ENCODE assay signal across 8 cellular contexts in the genomic region with DNA sequence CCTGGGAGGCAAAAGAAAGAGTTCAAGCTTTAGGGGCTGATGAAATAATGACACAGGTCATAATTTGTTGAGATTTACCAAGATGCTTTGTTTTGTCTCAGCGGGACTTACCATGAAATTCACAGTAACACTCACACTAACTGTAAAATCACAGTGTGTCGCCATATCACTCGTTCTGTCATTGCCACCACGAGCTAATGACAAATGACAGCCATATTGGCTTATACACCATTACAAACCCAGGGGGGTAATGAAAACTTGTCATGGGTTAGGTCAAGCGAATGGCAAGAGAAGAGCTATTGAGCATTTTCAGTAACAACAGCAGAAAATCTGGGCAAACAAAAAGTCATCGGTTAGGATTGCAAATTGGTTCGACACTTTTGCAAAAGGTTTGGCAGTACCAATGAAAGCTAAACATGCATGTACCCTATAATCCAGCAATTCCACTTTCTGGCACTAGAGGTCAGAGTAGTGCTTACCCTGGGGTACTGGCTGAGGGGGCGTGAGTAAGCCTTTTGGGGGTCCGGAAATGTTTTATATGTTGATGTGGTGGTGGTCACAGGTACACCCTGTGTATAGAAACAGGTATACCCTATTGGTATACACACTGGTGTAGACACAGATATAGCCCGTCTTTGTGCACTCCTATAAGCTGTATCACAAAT.
DNase-seq lines count a peak whose midpoint lies in the region; ATAC-seq and TF ChIP-seq lines count a peak whose summit lies in the region.

No MANE protein-coding gene starts in this region.

- CTCF ChIA-PET in activated CD8-positive, alpha-beta T cell treated with anti-CD3 and anti-CD28 coated beads, Interleukin-2, amount 10 ng/mL, durations not matched to agents 7 days and 5 days (lab: Charles Lee): interaction anchor here (0.7 to 2.0 kb wide), 11 partner anchors 11 to 433 kb away, joined by 3 to 14 read pairs (median 4); no protein-coding TSS in a partner anchor

- H3K27me3 Mint-ChIP-seq in HFFc6 (ENCODE audit: insufficient read depth): no peaks in the 10 kb centered on the region; the same call in none of the 2 replicates
- H3K27me3 Mint-ChIP-seq in activated CD8-positive, alpha-beta T cell treated with anti-CD3 and anti-CD28 coated beads, Interleukin-2, amount 10 ng/mL, durations not matched to agents 7 days and 5 days (ENCODE audit: low read depth): no peaks in the 10 kb centered on the region

- H3K4me2 ChIP-seq in DOHH2 (ENCODE audit: low read length): no peak overlapping the region

- no peaks in the 10 kb centered on the region for H3K4me1 Mint-ChIP-seq in HFFc6 (ENCODE audit: low read depth)
- no peaks in the 10 kb centered on the region for H3K4me1 Mint-ChIP-seq in activated CD8-positive, alpha-beta T cell treated with anti-CD3 and anti-CD28 coated beads, Interleukin-2, amount 10 ng/mL, durations not matched to agents 7 days and 5 days (ENCODE audit: low read depth)

- POLR2A ChIA-PET in activated CD8-positive, alpha-beta T cell treated with anti-CD3 and anti-CD28 coated beads, Interleukin-2, amount 10 ng/mL, durations not matched to agents 7 days and 5 days (lab: Charles Lee): interaction anchor here (0.6 kb wide), 1 partner anchor 410 kb away, joined by 3 read pairs; no protein-coding TSS in a partner anchor

- H3K79me2 ChIP-seq in DOHH2 (ENCODE audit: control insufficient read depth, low read length): no peaks in the 10 kb centered on the region

- DNase-seq in HFFc6 (no peak), lung microvascular endothelial cell (ENCODE audit: low read depth in 2 of 2) (peak; percentile 1 to 19), HCEC 1CT (no peak), occipital lobe (lab: John Stamatoyannopoulos, UW) (no peak), vagina (ENCODE audit: extremely low spot score in 2 of 2) (no peak), SHP77 (lab: John Stamatoyannopoulos, UW) (no peak)
- DNase-seq in activated CD8-positive, alpha-beta T cell treated with anti-CD3 and anti-CD28 coated beads, Interleukin-2, amount 10 ng/mL, durations not matched to agents 7 days and 5 days: peak; percentile 22

- H3F3A ChIP-seq in DOHH2 (ENCODE audit: control insufficient read depth, insufficient read depth): no peaks in the 10 kb centered on the region

- H3K4me3 ChIP-seq in DOHH2 (ENCODE audit: low read length) (no peak overlapping the region), vagina (no peak overlapping the region)

- TF ChIP-seq POLR2A in vagina (IDR thresholded peaks at IDR 0.05): no peak

- H3K27ac ChIP-seq in DOHH2 (ENCODE audit: low read depth, low read length) (no peak overlapping the region), vagina (no peak overlapping the region)

- H3K4me3 Mint-ChIP-seq in HFFc6: no peak overlapping the region
- H3K4me3 Mint-ChIP-seq in activated CD8-positive, alpha-beta T cell treated with anti-CD3 and anti-CD28 coated beads, Interleukin-2, amount 10 ng/mL, durations not matched to agents 7 days and 5 days: no peak overlapping the region

- intact Hi-C loops in vagina (cut with DNase I): no loop called here

- H3K9me3 Mint-ChIP-seq in HFFc6: peaks cover 4% of the 10 kb centered on the region
- no peaks in the 10 kb centered on the region for H3K9me3 Mint-ChIP-seq in activated CD8-positive, alpha-beta T cell treated with anti-CD3 and anti-CD28 coated beads, Interleukin-2, amount 10 ng/mL, durations not matched to agents 7 days and 5 days (ENCODE audit: insufficient read depth)

- H3K36me3 Mint-ChIP-seq in HFFc6 (ENCODE audit: low read depth): peaks cover 2% of the 10 kb centered on the region
- no peaks in the 10 kb centered on the region for H3K36me3 Mint-ChIP-seq in activated CD8-positive, alpha-beta T cell treated with anti-CD3 and anti-CD28 coated beads, Interleukin-2, amount 10 ng/mL, durations not matched to agents 7 days and 5 days (ENCODE audit: low read depth)

- no peak for ATAC-seq in activated CD8-positive, alpha-beta T cell treated with anti-CD3 and anti-CD28 coated beads, Interleukin-2, amount 10 ng/mL, durations not matched to agents 7 days and 5 days

- H3K4me1 ChIP-seq in DOHH2 (ENCODE audit: control insufficient read depth, low read length) (no peaks in the 10 kb centered on the region), vagina (no peaks in the 10 kb centered on the region)

- no peaks in the 10 kb centered on the region for H3K36me3 ChIP-seq in DOHH2 (ENCODE audit: control insufficient read depth, low read length)
- no peaks in the 10 kb centered on the region for H3K36me3 ChIP-seq in vagina

- H3K9me2 ChIP-seq in DOHH2 (replicated peaks; ENCODE audit: control insufficient read depth, low read length): no peaks in the 10 kb centered on the region

- H3K27me3 ChIP-seq in DOHH2 (ENCODE audit: control insufficient read depth, low read length) (no peaks in the 10 kb centered on the region), vagina (no peaks in the 10 kb centered on the region)

- H3K9me3 ChIP-seq in DOHH2 (ENCODE audit: control insufficient read depth, insufficient read depth, low read length) (no peaks in the 10 kb centered on the region), vagina (no peaks in the 10 kb centered on the region)

- H4K20me1 ChIP-seq in DOHH2 (ENCODE audit: control insufficient read depth, insufficient read depth, low read depth, low read length): no peaks in the 10 kb centered on the region

- H3K27ac Mint-ChIP-seq in HFFc6: no peak overlapping the region
- H3K27ac Mint-ChIP-seq in activated CD8-positive, alpha-beta T cell treated with anti-CD3 and anti-CD28 coated beads, Interleukin-2, amount 10 ng/mL, durations not matched to agents 7 days and 5 days: no peak overlapping the region

- TF ChIP-seq CTCF in DOHH2 (IDR thresholded peaks at IDR 0.05; ENCODE audit: low read depth, low read length, poor library complexity, severe bottlenecking) (peak; percentile 59), HFFc6 (IDR thresholded peaks at IDR 0.05) (peak; percentile 40), vagina (IDR thresholded peaks at IDR 0.05) (peak in 1 of 3 experiments; percentile 13)

Comparison
In these comparisons a context has a peak if more than half of its experiments do, and no peak if none do; other contexts are left out.
1. DNase-seq: peak in activated CD8-positive, alpha-beta T cell treated with anti-CD3 and anti-CD28 coated beads, Interleukin-2, amount 10 ng/mL, durations not matched to agents 7 days and 5 days (single experiment) and lung microvascular endothelial cell (2 of 2); none in HFFc6 (single experiment), HCEC 1CT (single experiment), occipital lobe (single experiment), vagina (0 of 2) and SHP77 (0 of 2).